In genomic region chr21:46062471-46063211, GRCh38 we compare ENCODE assay signal across 1 cellular context.
TF ChIP-seq lines count a peak whose summit lies in the region.

No MANE protein-coding gene starts in this region.

TF ChIP-seq in IMR-90, 13 proteins besides CTCF, POLR2A, EP300 and RAD21:
- TF ChIP-seq RFX5 (IDR thresholded peaks at IDR 0.05; ENCODE audit: low read depth, low read length), result no peak
- no peak for TF ChIP-seq USF2 (IDR thresholded peaks at IDR 0.05; ENCODE audit: low read depth, low read length)
- TF ChIP-seq MXI1 (IDR thresholded peaks at IDR 0.05; ENCODE audit: borderline replicate concordance, low read depth, low read length), result no peak
- TF ChIP-seq FOS (IDR thresholded peaks at IDR 0.05; ENCODE audit: low read depth, low read length), result no peak
- no peak for TF ChIP-seq CEBPB (IDR thresholded peaks at IDR 0.05; ENCODE audit: low read depth, low read length)
- TF ChIP-seq ELK1 (IDR thresholded peaks at IDR 0.05; ENCODE audit: borderline replicate concordance, low read depth, low read length), result no peak
- no peak for TF ChIP-seq BHLHE40 (IDR thresholded peaks at IDR 0.05; ENCODE audit: low read depth, low read length)
- TF ChIP-seq NFE2L2 (IDR thresholded peaks at IDR 0.05; ENCODE audit: low read depth, low read length), result no peak
- no peak for TF ChIP-seq RCOR1 (IDR thresholded peaks at IDR 0.05; ENCODE audit: insufficient replicate concordance, low read length)
- no peak for TF ChIP-seq MAFK (IDR thresholded peaks at IDR 0.05; ENCODE audit: low read depth, low read length)
- no peak for TF ChIP-seq SMC3 (IDR thresholded peaks at IDR 0.05; ENCODE audit: low read depth, low read length)
- TF ChIP-seq CHD1 (IDR thresholded peaks at IDR 0.05; ENCODE audit: low read depth, low read length), result no peak
- TF ChIP-seq MAZ (IDR thresholded peaks at IDR 0.05; ENCODE audit: borderline replicate concordance, low read depth, low read length), result no peak
